ENCODE assay signal across 19 cellular contexts in genomic region chr18:59060540-59060939, GRCh38.
"Had no signal": no experiment of that assay in that cellular context is flagged by ENCODE, and none has a peak within 500 bp of the region (broad histone marks: within the 10 kb centered on the region; RNA-seq: fewer than 3 reads in every experiment).

No MANE protein-coding gene starts in this region.

- DNase-seq: activated CD4-positive, alpha-beta T cell treated with anti-CD3 and anti-CD28 coated beads for 4 hours; activated CD8-positive, alpha-beta T cell treated with anti-CD3 and anti-CD28 coated beads for 36 hours; activated gamma-delta T cell; activated T-cell treated with anti-CD3 and anti-CD28 coated beads, Interleukin-2, amount 50 U/mL, for 4 hours; body of pancreas; central memory CD4-positive, alpha-beta T cell; cortex of kidney; effector CD8-positive, alpha-beta T cell; foreskin melanocyte; head of caudate nucleus; left colon; midbrain; stimulated activated CD4-positive, alpha-beta T cell treated with anti-CD3 and anti-CD28 coated beads, Interleukin-12 subunit alpha, Interleukin-12 subunit beta, amount 100 ng/mL, for 4 hours; stimulated activated CD4-positive, alpha-beta T cell treated with anti-CD3 and anti-CD28 coated beads, Interleukin-2, amount 100 ng/mL, for 24 hours; T-helper 2 cell; thyroid gland had no signal

- H3K27ac Mint-ChIP-seq: activated CD8-positive, alpha-beta T cell treated with anti-CD3 and anti-CD28 coated beads for 36 hours; activated naive CD4-positive, alpha-beta T cell treated with anti-CD3 and anti-CD28 coated beads, Interleukin-2, amount 50 U/mL, for 72 hours; WTC11 had no signal

- H3K9me3 ChIP-seq: body of pancreas, thyroid gland had no signal

- H3K4me1 ChIP-seq: body of pancreas had no signal

- H3K4me3 ChIP-seq: body of pancreas, thyroid gland had no signal

- H3K27ac ChIP-seq: body of pancreas, thyroid gland had no signal

- H3K9me3 Mint-ChIP-seq: activated CD8-positive, alpha-beta T cell treated with anti-CD3 and anti-CD28 coated beads for 36 hours; activated naive CD4-positive, alpha-beta T cell treated with anti-CD3 and anti-CD28 coated beads, Interleukin-2, amount 50 U/mL, for 72 hours; activated T-cell treated with anti-CD3 and anti-CD28 coated beads, Interleukin-2, amount 50 U/mL, for 4 hours; neural crest cell; WTC11 had no signal

- ATAC-seq: activated CD8-positive, alpha-beta T cell treated with anti-CD3 and anti-CD28 coated beads for 36 hours; activated naive CD4-positive, alpha-beta T cell treated with anti-CD3 and anti-CD28 coated beads, Interleukin-2, amount 50 U/mL, for 72 hours; activated T-cell treated with anti-CD3 and anti-CD28 coated beads, Interleukin-2, amount 50 U/mL, for 4 hours; body of pancreas; left colon; WTC11 had no signal

- H3K27me3 ChIP-seq: body of pancreas, thyroid gland had no signal

- H3K36me3 Mint-ChIP-seq: activated naive CD4-positive, alpha-beta T cell treated with anti-CD3 and anti-CD28 coated beads, Interleukin-2, amount 50 U/mL, for 72 hours; WTC11 had no signal

- H3K4me3 Mint-ChIP-seq: activated CD8-positive, alpha-beta T cell treated with anti-CD3 and anti-CD28 coated beads for 36 hours; activated T-cell treated with anti-CD3 and anti-CD28 coated beads, Interleukin-2, amount 50 U/mL, for 4 hours; neural crest cell; WTC11 had no signal

- H3K36me3 ChIP-seq: thyroid gland had no signal
